Comparison of ENCODE assay signal across 12 cellular contexts in the genomic region with DNA sequence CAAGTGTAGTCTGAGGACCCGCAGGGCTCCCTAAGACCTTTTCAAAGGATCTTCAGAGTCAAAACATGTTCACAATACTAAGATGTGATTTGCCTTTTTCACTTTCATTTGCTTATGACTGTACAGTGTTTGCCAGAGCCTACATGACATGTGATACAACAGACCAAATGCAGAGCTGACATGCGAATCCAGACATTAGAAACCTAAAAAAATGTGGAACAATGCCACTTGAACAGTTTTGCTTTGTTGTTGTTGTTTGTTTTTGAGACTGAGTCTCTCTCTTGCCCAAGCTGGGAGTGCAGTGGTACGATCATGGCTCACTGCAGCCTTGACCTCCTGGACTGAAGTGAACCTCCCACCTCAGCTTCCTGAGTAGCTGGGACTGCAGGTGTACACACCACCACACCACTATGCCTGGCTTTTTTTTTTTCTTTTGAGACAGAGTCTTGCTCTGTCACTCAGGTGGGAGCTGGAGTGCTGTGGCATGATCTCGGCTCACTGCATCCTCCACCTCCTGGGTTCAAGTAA. TPM values are rescaled to one million over a fixed set of nuclear protein-coding genes. Genes with fewer than 3 reads are reported as not detected.
DNase-seq lines count a peak whose midpoint lies in the region; ATAC-seq, FAIRE-seq and TF ChIP-seq lines count a peak whose summit lies in the region.
"Had no signal": no experiment of that assay in that cellular context is flagged by ENCODE, and none has a peak within 500 bp of the region (broad histone marks: within the 10 kb centered on the region; RNA-seq: fewer than 3 reads in every experiment).

No MANE protein-coding gene starts in this region.

- H3K4me1 ChIP-seq in OCI-LY7 (ENCODE audit: insufficient read depth, low read length, poor library complexity, severe bottlenecking) = peaks cover 63% of the 10 kb centered on the region
- H3K4me1 ChIP-seq in pancreas = peaks cover 0 to 15% (median 13%) of the 10 kb centered on the region in 3 donors

- POLR2A ChIA-PET in OCI-LY7 (lab: Charles Lee) = interaction anchor here (0.6 to 8.4 kb wide), 6 partner anchors 10 to 79 kb away, joined by 3 to 86 read pairs (median 18); partner anchors contain the start of gene RPLP0

- no peaks in the 10 kb centered on the region for H3K27me3 ChIP-seq in pancreas
- H3K27me3 ChIP-seq: breast epithelium, SJSA1 had no signal

- peak overlapping the region; percentile 80 for H3K4me2 ChIP-seq in OCI-LY7 (ENCODE audit: low read length)

- CTCF ChIA-PET in OCI-LY7 (lab: Charles Lee; ENCODE audit: unreplicated experiment) = interaction anchor here (0.6 to 1.4 kb wide), 3 partner anchors 33 to 144 kb away, joined by 3 to 4 read pairs (median 3); partner anchors contain the start of gene PXN

- 56 to 59% methylated on average over 4 of the region's 4 CpGs for WGBS in pancreas, 2 donors

- DNase-seq in activated T-cell treated with anti-CD3 and anti-CD28 coated beads, Interleukin-2, amount 50 U/mL, for 24 hours = peak; percentile 48
- DNase-seq in activated T-cell treated with anti-CD3 and anti-CD28 coated beads for 4 hours (no peak), OCI-LY7 (ENCODE audit: low spot score) (peak; percentile 72), ecto neural progenitor cell (ENCODE audit: low spot score) (no peak), hypothalamus (lab: John Stamatoyannopoulos, UW) (no peak), pancreas (no peak)
- DNase-seq: AML-193; stimulated activated CD4-positive, alpha-beta T cell treated with anti-CD3 and anti-CD28 coated beads, Interleukin-1b, Interleukin-23, amount 100 ng/mL, for 48 hours had no signal

- H3K27ac ChIP-seq in OCI-LY7 (ENCODE audit: low read depth, low read length, poor library complexity, severe bottlenecking) = peak overlapping the region; percentile 77
- no peak overlapping the region for H3K27ac ChIP-seq in pancreas
- H3K27ac ChIP-seq: breast epithelium, SJSA1 had no signal

- H3K36me3 ChIP-seq in OCI-LY7 (ENCODE audit: insufficient read depth, low read length) (peaks cover 27% of the 10 kb centered on the region), pancreas (peaks cover 0 to 4% (median 0%) of the 10 kb centered on the region in 3 donors)
- H3K36me3 ChIP-seq: breast epithelium had no signal

- H3K79me2 ChIP-seq in OCI-LY7 (ENCODE audit: insufficient read depth, low read depth, low read length) = peaks cover 36% of the 10 kb centered on the region

- H3K9me3 ChIP-seq in OCI-LY7 (ENCODE audit: low read length) (no peaks in the 10 kb centered on the region), pancreas (no peaks in the 10 kb centered on the region)
- H3K9me3 ChIP-seq: breast epithelium, SJSA1 had no signal

- no peak overlapping the region for H2AFZ ChIP-seq in OCI-LY7 (ENCODE audit: low read length)

- H3K27me3 Mint-ChIP-seq in activated T-cell treated with anti-CD3 and anti-CD28 coated beads, Interleukin-2, amount 50 U/mL, for 24 hours = no peaks in the 10 kb centered on the region
- no peaks in the 10 kb centered on the region for H3K27me3 Mint-ChIP-seq in stimulated activated naive CD8-positive, alpha-beta T cell treated with anti-CD3 and anti-CD28 coated beads, Interleukin-15, Interleukin-2, amounts not matched to agents 100 ng/mL and 50 ng/mL, for 24 hours

- peak overlapping the region; percentile 94 for H3K27ac Mint-ChIP-seq in activated T-cell treated with anti-CD3 and anti-CD28 coated beads, Interleukin-2, amount 50 U/mL, for 24 hours
- peak overlapping the region; percentile 46 for H3K27ac Mint-ChIP-seq in stimulated activated naive CD8-positive, alpha-beta T cell treated with anti-CD3 and anti-CD28 coated beads, Interleukin-15, Interleukin-2, amounts not matched to agents 100 ng/mL and 50 ng/mL, for 24 hours

- ATAC-seq in HG02678 (IDR thresholded peaks at IDR 0.05; ENCODE audit: unreplicated experiment) (peak; percentile 42), pancreas (no peak)

- H3K36me3 Mint-ChIP-seq in activated T-cell treated with anti-CD3 and anti-CD28 coated beads, Interleukin-2, amount 50 U/mL, for 24 hours (ENCODE audit: low read depth) = peaks cover 42% of the 10 kb centered on the region
- H3K36me3 Mint-ChIP-seq in stimulated activated naive CD8-positive, alpha-beta T cell treated with anti-CD3 and anti-CD28 coated beads, Interleukin-15, Interleukin-2, amounts not matched to agents 100 ng/mL and 50 ng/mL, for 24 hours (ENCODE audit: low read depth) = peaks cover 14% of the 10 kb centered on the region

- BruUV-seq in OCI-LY7 (replicated peaks; lab: Mats Ljungman, UMichigan) = no TSS peak

- H3K4me3 ChIP-seq in OCI-LY7 (ENCODE audit: low read depth, low read length, poor library complexity, severe bottlenecking) (peak overlapping the region; percentile 20), pancreas (no peak overlapping the region)
- H3K4me3 ChIP-seq: breast epithelium, SJSA1 had no signal

- intact Hi-C loops in OCI-LY7 (cut with micrococcal nuclease; ENCODE audit: unreplicated experiment) (loop anchor here (1.0 to 5.0 kb wide), 2 partner anchors 10 to 70 kb away; partner anchors contain the start of gene GCN1), pancreas (cut with DNase I) (no loop called here)

- no peaks in the 10 kb centered on the region for H4K20me1 ChIP-seq in OCI-LY7 (ENCODE audit: insufficient read depth, low read length)

- TF ChIP-seq CTCF in OCI-LY7 (conservative IDR thresholded peaks at IDR 0.05; ENCODE audit: low read length) (no peak), pancreas (IDR thresholded peaks at IDR 0.05) (no peak)

- FAIRE-seq in pancreas (lab: Jason Lieb, UNC) = no peak

- H3K9me2 ChIP-seq in OCI-LY7 (ENCODE audit: insufficient read depth, low read length) = no peaks in the 10 kb centered on the region

- peak overlapping the region; percentile 15 for H3K4me3 Mint-ChIP-seq in activated T-cell treated with anti-CD3 and anti-CD28 coated beads, Interleukin-2, amount 50 U/mL, for 24 hours
- H3K4me3 Mint-ChIP-seq in stimulated activated naive CD8-positive, alpha-beta T cell treated with anti-CD3 and anti-CD28 coated beads, Interleukin-15, Interleukin-2, amounts not matched to agents 100 ng/mL and 50 ng/mL, for 24 hours = peak overlapping the region; percentile 40

- H3K4me1 Mint-ChIP-seq in activated T-cell treated with anti-CD3 and anti-CD28 coated beads, Interleukin-2, amount 50 U/mL, for 24 hours (ENCODE audit: low read depth) = peaks cover 85% of the 10 kb centered on the region
- peaks cover 84% of the 10 kb centered on the region for H3K4me1 Mint-ChIP-seq in stimulated activated naive CD8-positive, alpha-beta T cell treated with anti-CD3 and anti-CD28 coated beads, Interleukin-15, Interleukin-2, amounts not matched to agents 100 ng/mL and 50 ng/mL, for 24 hours (ENCODE audit: low read depth)

- H3K9me3 Mint-ChIP-seq in activated T-cell treated with anti-CD3 and anti-CD28 coated beads, Interleukin-2, amount 50 U/mL, for 24 hours = no peaks in the 10 kb centered on the region
- no peaks in the 10 kb centered on the region for H3K9me3 Mint-ChIP-seq in stimulated activated naive CD8-positive, alpha-beta T cell treated with anti-CD3 and anti-CD28 coated beads, Interleukin-15, Interleukin-2, amounts not matched to agents 100 ng/mL and 50 ng/mL, for 24 hours

RNA-seq across cellular contexts. Expression of gene RAB35, which starts 5.3 kb away (rescaled TPM):
- 30.9 and 42.2 TPM in 2 replicates for total RNA-seq in OCI-LY7 (2014; rRNA removed; shearing (Covaris generic))
- 71.1 and 85.9 TPM in 2 replicates for total RNA-seq in OCI-LY7 (2022)
- 10 to 100 TPM; 10.7 to 23.0 (median 15.0) TPM for total RNA-seq in pancreas
- polyA plus RNA-seq in pancreas = 10 to 100 TPM; 13.6 to 13.9 TPM

Comparison
In these comparisons a context has a peak if more than half of its experiments do, and no peak if none do; other contexts are left out.
1. DNase-seq: peak in activated T-cell treated with anti-CD3 and anti-CD28 coated beads, Interleukin-2, amount 50 U/mL, for 24 hours (single experiment) and OCI-LY7 (single experiment); none in activated T-cell treated with anti-CD3 and anti-CD28 coated beads for 4 hours (single experiment), ecto neural progenitor cell (single experiment), hypothalamus (0 of 51) and pancreas (0 of 6).